In the genomic region with DNA sequence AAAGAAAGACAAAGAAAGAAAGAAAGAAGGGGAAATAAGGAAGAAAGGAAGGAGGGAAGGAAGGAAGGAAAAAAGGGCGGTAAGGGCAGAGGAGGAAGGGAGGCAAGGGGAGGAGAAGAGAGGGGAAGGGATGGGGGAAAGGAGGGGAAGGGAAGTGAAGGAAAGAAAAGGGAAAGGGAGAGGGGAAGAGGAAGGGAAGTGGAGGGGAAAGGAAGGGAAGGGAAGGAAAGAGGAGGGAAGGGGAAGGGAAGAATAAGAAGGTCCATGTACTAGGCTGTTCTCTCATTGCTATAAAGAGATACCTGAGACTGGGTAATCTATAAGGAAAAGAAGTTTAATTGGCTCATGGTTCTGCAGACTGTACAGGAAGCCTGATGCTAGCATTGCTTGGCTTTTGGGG, we compare ENCODE assay signal across 21 cellular contexts.
"Had no signal": no experiment of that assay in that cellular context is flagged by ENCODE, and none has a peak within 500 bp of the region (broad histone marks: within the 10 kb centered on the region; RNA-seq: fewer than 3 reads in every experiment).

No MANE protein-coding gene starts in this region.

- H3K27ac ChIP-seq: Peyer's patch had no signal

- H3K9me3 ChIP-seq: MG63, Peyer's patch, SK-N-SH had no signal

- H3K36me3 Mint-ChIP-seq: IgD-negative memory B cell had no signal

- H3K9ac ChIP-seq: SK-N-SH had no signal

- H3K27me3 ChIP-seq: MG63, Peyer's patch had no signal

- H3K4me3 ChIP-seq: MG63, Peyer's patch had no signal

- DNase-seq: KBM-7, MG63, NCI-H1092, NCI-H1105 treated with DMSO at 0.1 percent for 48 hours, NCI-H1417 treated with DMSO at 0.1 percent for 48 hours, NCI-H187, NCI-H2029, NCI-H2081 treated with DMSO at 0.1 percent for 48 hours, NCI-H2171, NCI-H226, NCI-H446, NCI-H510A, NCI-H524 treated with DMSO at 0.1 percent for 48 hours, NCI-H69, NCI-H774, PC-3, Peyer's patch, SHP77, SK-N-SH, SW 1271 had no signal

- H3K4me2 ChIP-seq: SK-N-SH had no signal

- H3K9me3 Mint-ChIP-seq: IgD-negative memory B cell had no signal

- H3K4me3 Mint-ChIP-seq: IgD-negative memory B cell had no signal

- H3K4me1 ChIP-seq: Peyer's patch had no signal

- H3K27ac Mint-ChIP-seq: IgD-negative memory B cell had no signal

- ATAC-seq: PC-3 had no signal

- H3K36me3 ChIP-seq: MG63, Peyer's patch had no signal
